In the genomic region with DNA sequence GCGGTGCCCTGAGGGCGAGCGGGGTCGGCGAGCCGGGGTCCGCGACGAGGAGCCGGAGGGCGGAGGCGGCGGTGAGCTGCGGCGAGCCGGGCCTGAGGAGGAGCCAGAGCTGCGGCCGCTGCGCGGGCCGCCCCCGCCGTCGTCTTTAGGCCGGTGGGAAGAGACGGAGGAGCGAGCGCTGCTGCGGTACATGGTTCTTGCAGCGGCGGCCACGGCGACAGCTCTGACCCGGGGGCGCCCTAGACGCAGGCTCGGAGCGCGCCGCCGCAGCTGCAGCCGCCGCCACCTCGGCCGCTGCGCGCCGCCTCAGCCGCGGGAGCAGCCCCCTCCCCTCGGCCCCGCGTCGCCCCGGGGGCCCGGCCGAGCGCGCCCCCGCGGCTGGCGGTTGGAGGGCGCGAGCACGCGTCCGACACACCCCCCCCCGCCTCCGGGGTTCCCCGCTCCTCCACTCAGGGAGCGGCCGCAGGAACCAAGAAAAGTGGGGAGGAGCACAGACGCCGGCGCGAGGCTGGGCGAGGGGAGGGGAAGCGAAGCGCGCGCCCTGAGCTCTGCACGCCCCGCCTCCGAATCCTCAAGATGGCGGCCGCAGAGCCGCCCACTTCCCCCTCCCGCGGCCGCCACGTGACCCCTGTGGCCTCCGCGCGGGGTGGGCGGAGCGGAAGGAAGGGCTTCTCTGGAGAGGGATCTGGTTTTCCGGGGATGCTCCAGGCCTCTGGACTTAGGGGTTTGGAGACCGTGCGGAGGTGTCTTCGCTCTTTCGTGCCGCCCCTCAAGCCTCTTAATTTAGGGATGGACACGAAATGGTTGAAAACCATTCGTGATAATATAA, we compare ENCODE assay signal across 8 cellular contexts. TPM values are rescaled to one million over a fixed set of nuclear protein-coding genes. Genes with fewer than 3 reads are reported as not detected.
DNase-seq lines count a peak whose midpoint lies in the region; ATAC-seq, FAIRE-seq and TF ChIP-seq lines count a peak whose summit lies in the region.

A gene with protein sequence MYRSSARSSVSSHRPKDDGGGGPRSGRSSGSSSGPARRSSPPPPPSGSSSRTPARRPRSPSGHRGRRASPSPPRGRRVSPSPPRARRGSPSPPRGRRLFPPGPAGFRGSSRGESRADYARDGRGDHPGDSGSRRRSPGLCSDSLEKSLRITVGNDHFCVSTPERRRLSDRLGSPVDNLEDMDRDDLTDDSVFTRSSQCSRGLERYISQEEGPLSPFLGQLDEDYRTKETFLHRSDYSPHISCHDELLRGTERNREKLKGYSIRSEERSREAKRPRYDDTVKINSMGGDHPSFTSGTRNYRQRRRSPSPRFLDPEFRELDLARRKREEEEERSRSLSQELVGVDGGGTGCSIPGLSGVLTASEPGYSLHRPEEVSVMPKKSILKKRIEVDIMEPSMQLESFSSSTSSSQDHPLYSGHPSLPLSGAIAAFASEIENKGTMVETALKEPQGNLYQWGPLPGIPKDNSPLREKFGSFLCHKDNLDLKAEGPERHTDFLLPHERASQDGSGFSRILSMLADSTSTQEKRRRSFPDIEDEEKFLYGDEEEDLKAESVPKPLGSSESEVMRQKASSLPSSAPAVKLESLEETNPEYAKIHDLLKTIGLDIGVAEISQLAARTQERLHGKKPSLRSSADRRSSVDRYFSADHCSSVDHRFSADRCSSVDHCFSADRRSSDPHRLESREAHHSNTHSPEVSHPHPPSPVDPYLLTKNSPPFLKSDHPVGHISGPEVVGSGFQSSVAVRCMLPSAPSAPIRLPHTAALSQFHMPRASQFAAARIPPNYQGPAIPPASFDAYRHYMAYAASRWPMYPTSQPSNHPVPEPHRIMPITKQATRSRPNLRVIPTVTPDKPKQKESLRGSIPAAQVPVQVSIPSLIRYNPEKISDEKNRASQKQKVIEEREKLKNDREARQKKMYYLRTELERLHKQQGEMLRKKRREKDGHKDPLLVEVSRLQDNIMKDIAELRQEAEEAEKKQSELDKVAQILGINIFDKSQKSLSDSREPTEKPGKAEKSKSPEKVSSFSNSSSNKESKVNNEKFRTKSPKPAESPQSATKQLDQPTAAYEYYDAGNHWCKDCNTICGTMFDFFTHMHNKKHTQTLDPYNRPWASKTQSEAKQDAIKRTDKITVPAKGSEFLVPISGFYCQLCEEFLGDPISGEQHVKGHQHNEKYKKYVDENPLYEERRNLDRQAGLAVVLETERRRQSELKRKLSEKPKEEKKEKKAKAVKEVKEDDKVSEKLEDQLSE (N-terminal part only) (minus strand): TSS at position 474 of the 829 bp plus-strand sequence. CDS start 282 bp downstream, at position 192.

- H3K4me1 ChIP-seq in adrenal gland (replicated peaks in 1 of 2) (peaks cover 0 to 22% of the 10 kb centered on the region in 2 donors), heart left ventricle (peaks cover 0 to 29% (median 19%) of the 10 kb centered on the region in 12 donors), transverse colon (peaks cover 4 to 30% (median 15%) of the 10 kb centered on the region in 4 donors)

- peak; percentile 81 for FAIRE-seq in GM12892 (lab: Jason Lieb, UNC)

- H3K36me3 ChIP-seq in adrenal gland (replicated peaks in 1 of 2) (peaks cover 0 to 7% of the 10 kb centered on the region in 2 donors), heart left ventricle (peaks cover 0 to 17% (median 11%) of the 10 kb centered on the region in 9 donors), transverse colon (peaks cover 0 to 7% (median 0%) of the 10 kb centered on the region in 4 donors)

- H3K4me3 ChIP-seq in adrenal gland (peak within 1 kb of the TSS in 3 of 4 donors; percentile 22 to 93 (median 66)), heart left ventricle (peak within 1 kb of the TSS; percentile 68 to 99 (median 84)), transverse colon (peak within 1 kb of the TSS; percentile 19 to 96 (median 86))

- H3K27me3 ChIP-seq in adrenal gland (no peaks in the 10 kb centered on the region), heart left ventricle (no peaks in the 10 kb centered on the region), transverse colon (no peaks in the 10 kb centered on the region)

- H3K9me3 ChIP-seq in adrenal gland (replicated peaks in 1 of 3) (no peaks in the 10 kb centered on the region), heart left ventricle (no peaks in the 10 kb centered on the region), transverse colon (no peaks in the 10 kb centered on the region)

- DNase-seq in GM12892 (ENCODE audit: insufficient read length) (peak; percentile 81), NCI-H146 treated with DMSO at 0.1 percent for 48 hours (lab: John Stamatoyannopoulos, UW; ENCODE audit: unreplicated experiment) (peak; percentile 99), T-helper 1 cell (peak; percentile 88 to 98 (median 90)), adrenal gland (peak; percentile 95 to 98 (median 96)), heart left ventricle (peak; percentile 97 to 98 (median 97)), pons (ENCODE audit: low spot score) (peak; percentile 98), transverse colon (peak; percentile 97)

- peak; percentile 78 for ATAC-seq in HG02870 (IDR thresholded peaks at IDR 0.05; ENCODE audit: unreplicated experiment)
- peak; percentile 98 to 99 (median 99) for ATAC-seq in heart left ventricle

- no peak for TF ChIP-seq CTCF in adrenal gland (IDR thresholded peaks at IDR 0.05)
- peak in 1 of 12 donors; percentile 5 for TF ChIP-seq CTCF in heart left ventricle (IDR thresholded peaks at IDR 0.05)
- TF ChIP-seq CTCF in transverse colon (IDR thresholded peaks at IDR 0.05): no peak

- TF ChIP-seq EP300 in transverse colon (IDR thresholded peaks at IDR 0.05; ENCODE audit: low read depth): peak; percentile 7

- intact Hi-C loops in adrenal gland (cut with DNase I) (loop anchor here in 1 of 2 donors (5.0 kb wide), 1 partner anchor 58 kb away; the partner anchor contains the start of gene ABCC10), heart left ventricle (cut with DNase I) (loop anchor here in 7 of 10 donors (1.0 to 10.0 kb wide), 6 partner anchors 55 to 138 kb away; partner anchors contain the start of gene ABCC10 (in 6 of the 7)), transverse colon (cut with DNase I; ENCODE audit: low total_unique reads) (loop anchor here (10.0 kb wide), 1 partner anchor 135 kb away; no protein-coding TSS in a partner anchor)

- 0 to 1% (median 1%) methylated on average over 5 to 102 of the region's 104 CpGs for WGBS in adrenal gland, 4 donors
- WGBS in heart left ventricle, 4 donors: 0 to 1% (median 1%) methylated on average over 12 to 104 of the region's 104 CpGs
- WGBS in transverse colon (ENCODE audit: low coverage in 1 of 2), 2 donors: 0% methylated on average over 35 of the region's 104 CpGs; no CpG with 5 or more reads in 1 of the 2 donors

- in situ Hi-C loops in transverse colon (cut with MboI; ENCODE audit: low pct_ligation_motif_present in 1 of 4, low pct_unique_long_range_greater_than_20kb in 1 of 4, low sequenced_read_pairs in 3 of 4): no loop called here

- H3K27ac ChIP-seq in adrenal gland: peak within 1 kb of the TSS in 4 of 5 donors; percentile 15 to 95 (median 76)
- H3K27ac ChIP-seq in heart left ventricle: peak within 1 kb of the TSS; percentile 19 to 94 (median 88)
- H3K27ac ChIP-seq in transverse colon: peak within 1 kb of the TSS; percentile 83 to 95 (median 92)

- peak; percentile 59; the same call in 1 of the 2 replicates for TF ChIP-seq POLR2A in GM12892 (IDR thresholded peaks at IDR 0.05; ENCODE audit: low read depth, low read length)
- peak; percentile 29 to 56 for TF ChIP-seq POLR2A in adrenal gland (IDR thresholded peaks at IDR 0.05)
- TF ChIP-seq POLR2A in heart left ventricle (IDR thresholded peaks at IDR 0.05): peak in 1 of 2 donors; percentile 55
- peak; percentile 42 for TF ChIP-seq POLR2A in transverse colon (IDR thresholded peaks at IDR 0.05)

RNA-seq across cellular contexts. Expression of the gene that starts here (rescaled TPM):
- 67.8 TPM for polyA plus RNA-seq in GM12892 (2012; ENCODE audit: missing spikeins)
- total RNA-seq in adrenal gland: 10 to 100 TPM; 12.0 to 19.3 (median 14.2) TPM
- polyA plus RNA-seq in adrenal gland: 10 to 100 TPM in 1 of 3 donors, 1 to 10 TPM in 2; 5.9 to 13.8 (median 9.2) TPM
- total RNA-seq in heart left ventricle: 10 to 100 TPM; 10.5 to 15.7 (median 14.3) TPM
- 1 to 10 TPM; 7.3 to 9.2 TPM for polyA plus RNA-seq in heart left ventricle
- 10 to 100 TPM; 13.0 to 17.5 (median 15.4) TPM for total RNA-seq in transverse colon

Comparison
In these comparisons a context has a peak if more than half of its experiments do, and no peak if none do; other contexts are left out.
1. Peak in every context shown above with its lines: DNase-seq, ATAC-seq, H3K4me3 ChIP-seq and H3K27ac ChIP-seq.